Comparison of ENCODE assay signal across 8 cellular contexts in the genomic region with DNA sequence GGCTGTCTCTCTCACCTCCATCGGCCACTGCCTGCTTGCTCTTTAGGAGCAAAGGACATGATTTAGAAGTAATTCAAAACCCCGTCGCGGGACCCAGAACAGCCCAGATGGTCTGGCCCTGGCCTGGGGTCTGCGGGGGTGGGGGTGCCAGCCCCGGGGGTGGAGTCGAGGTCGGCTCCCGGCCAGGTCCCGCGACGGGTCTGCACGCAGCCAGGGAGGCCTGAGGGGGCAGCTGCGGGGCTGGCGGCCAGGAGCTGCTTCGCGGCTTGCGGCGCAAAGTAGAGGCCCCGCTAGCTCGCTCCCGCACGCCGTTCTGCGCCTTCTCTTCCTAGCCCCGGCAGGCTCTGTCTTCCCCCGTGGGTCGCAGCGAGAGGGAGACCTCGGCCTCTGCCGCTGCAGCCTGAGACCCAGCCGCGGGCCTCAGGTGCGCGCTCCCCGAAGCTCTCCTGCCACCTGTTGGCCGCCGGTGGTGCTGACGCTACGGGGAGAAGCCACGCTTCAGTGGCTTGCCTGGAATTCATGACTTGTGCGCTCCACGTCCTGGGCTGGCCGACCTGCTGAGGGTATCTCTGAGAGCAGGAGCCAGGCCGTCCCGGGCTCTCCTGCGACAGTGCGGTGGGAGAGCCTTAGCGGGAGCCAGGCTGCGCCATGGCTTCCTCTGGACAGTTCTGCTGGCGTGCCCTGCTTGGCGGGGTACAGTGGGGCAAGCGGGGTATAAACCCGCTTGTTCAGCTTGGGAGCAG.
A peak's percentile ranks its signal among the peaks of the same experiment; 100 is the strongest.
DNase-seq lines count a peak whose midpoint lies in the region; ATAC-seq and TF ChIP-seq lines count a peak whose summit lies in the region.

No MANE protein-coding gene starts in this region.

- WGBS in heart right ventricle, 2 donors, result 10% methylated on average over 53 to 54 of the region's 54 CpGs
- 11% methylated on average over 53 of the region's 54 CpGs for WGBS in prostate gland

- H3K4me1 Mint-ChIP-seq in activated naive CD8-positive, alpha-beta T cell treated with anti-CD3 and anti-CD28 coated beads, Interleukin-2, amount 10 ng/mL, durations not matched to agents 7 days and 5 days, result peaks cover 5% of the 10 kb centered on the region

- H3K27me3 Mint-ChIP-seq in activated naive CD8-positive, alpha-beta T cell treated with anti-CD3 and anti-CD28 coated beads, Interleukin-2, amount 10 ng/mL, durations not matched to agents 7 days and 5 days, result peaks cover 52% of the 10 kb centered on the region

- DNase-seq in DMS53 (lab: John Stamatoyannopoulos, UW) (peak; percentile 97), LNCaP clone FGC (ENCODE audit: low read depth) (peak; percentile 44), SKM-1 treated with dmso at 0.1 percent for 144 hours (lab: John Stamatoyannopoulos, UW; ENCODE audit: unreplicated experiment) (peak; percentile 75), heart right ventricle (peak; percentile 63 to 75), prostate gland (ENCODE audit: low spot score) (peak; percentile 73), ureter (ENCODE audit: low spot score) (peak; percentile 86)
- peak; percentile 84 for DNase-seq in activated naive CD8-positive, alpha-beta T cell treated with anti-CD3 and anti-CD28 coated beads, Interleukin-2, amount 10 ng/mL, durations not matched to agents 7 days and 5 days

- peaks cover 0 to 71% (median 59%) of the 10 kb centered on the region in 7 donors for H3K27me3 ChIP-seq in heart right ventricle
- no peaks in the 10 kb centered on the region for H3K27me3 ChIP-seq in prostate gland (replicated peaks; ENCODE audit: insufficient read depth)

- H3K4me1 ChIP-seq in heart right ventricle (peaks cover 0 to 15% (median 7%) of the 10 kb centered on the region in 9 donors), prostate gland (replicated peaks) (no peaks in the 10 kb centered on the region)

- H3K4me3 Mint-ChIP-seq in activated naive CD8-positive, alpha-beta T cell treated with anti-CD3 and anti-CD28 coated beads, Interleukin-2, amount 10 ng/mL, durations not matched to agents 7 days and 5 days, result peak overlapping the region; percentile 79

- ATAC-seq in GM21619 (IDR thresholded peaks at IDR 0.05; ENCODE audit: unreplicated experiment) (peak; percentile 90), heart right ventricle (peak; percentile 89 to 96 (median 91))
- ATAC-seq in activated naive CD8-positive, alpha-beta T cell treated with anti-CD3 and anti-CD28 coated beads, Interleukin-2, amount 10 ng/mL, durations not matched to agents 7 days and 5 days (ENCODE audit: low read depth), result peak; percentile 97

- no peaks in the 10 kb centered on the region for H3K9me3 Mint-ChIP-seq in activated naive CD8-positive, alpha-beta T cell treated with anti-CD3 and anti-CD28 coated beads, Interleukin-2, amount 10 ng/mL, durations not matched to agents 7 days and 5 days

- no peaks in the 10 kb centered on the region for H3K36me3 Mint-ChIP-seq in activated naive CD8-positive, alpha-beta T cell treated with anti-CD3 and anti-CD28 coated beads, Interleukin-2, amount 10 ng/mL, durations not matched to agents 7 days and 5 days

- peaks cover 0 to 3% (median 0%) of the 10 kb centered on the region in 11 donors for H3K9me3 ChIP-seq in heart right ventricle
- H3K9me3 ChIP-seq in prostate gland, result no peaks in the 10 kb centered on the region

- H3K27ac Mint-ChIP-seq in activated naive CD8-positive, alpha-beta T cell treated with anti-CD3 and anti-CD28 coated beads, Interleukin-2, amount 10 ng/mL, durations not matched to agents 7 days and 5 days, result no peak overlapping the region

- intact Hi-C loops in heart right ventricle (cut with DNase I), result loop anchor here in 6 of 10 donors (5.0 to 10.0 kb wide), 7 partner anchors 134 to 279 kb away; no protein-coding TSS in a partner anchor
- intact Hi-C loops in prostate gland (cut with DNase I), result loop anchor here (2.0 to 5.0 kb wide), 3 partner anchors 162 to 284 kb away; a partner anchor contains a TSS

- H3K4me3 ChIP-seq in LNCaP clone FGC (ENCODE audit: low read depth, low read length), result no peak overlapping the region
- H3K4me3 ChIP-seq in heart right ventricle, result peak overlapping the region in 9 of 10 donors; percentile 34 to 53 (median 51)
- H3K4me3 ChIP-seq in prostate gland, result peak overlapping the region; percentile 26 to 28

- POLR2A ChIA-PET in activated naive CD8-positive, alpha-beta T cell treated with anti-CD3 and anti-CD28 coated beads, Interleukin-2, amount 10 ng/mL, durations not matched to agents 7 days and 5 days (lab: Charles Lee), result interaction anchor here (0.7 kb wide), 1 partner anchor 453 kb away, joined by 3 read pairs; a partner anchor contains a TSS

- TF ChIP-seq POLR2A in prostate gland (IDR thresholded peaks at IDR 0.05), result no peak

- H3K36me3 ChIP-seq in heart right ventricle, result no peaks in the 10 kb centered on the region
- H3K36me3 ChIP-seq in prostate gland, result no peaks in the 10 kb centered on the region

- no peak overlapping the region for H3K27ac ChIP-seq in heart right ventricle
- peak overlapping the region; percentile 28 to 69 for H3K27ac ChIP-seq in prostate gland

- TF ChIP-seq CTCF in LNCaP clone FGC (IDR thresholded peaks at IDR 0.05; ENCODE audit: control insufficient read depth, extremely low read depth, insufficient read depth) (peak; percentile 99), heart right ventricle (IDR thresholded peaks at IDR 0.05) (peak; percentile 73 to 95 (median 86)), prostate gland (IDR thresholded peaks at IDR 0.05) (peak; percentile 74 to 96 (median 88))

Comparison
In these comparisons a context has a peak if more than half of its experiments do, and no peak if none do; other contexts are left out.
1. DNase-seq: peak in every context shown above with its lines; median percentile 97 in DMS53; 86 in ureter; 84 in activated naive CD8-positive, alpha-beta T cell treated with anti-CD3 and anti-CD28 coated beads, Interleukin-2, amount 10 ng/mL, durations not matched to agents 7 days and 5 days; 75 in SKM-1 treated with dmso at 0.1 percent for 144 hours; 73 in prostate gland; 69 in heart right ventricle; 44 in LNCaP clone FGC.
2. H3K27ac ChIP-seq: peak in prostate gland (2 of 2); none in heart right ventricle (0 of 10).
3. Peak in every context shown above with its lines, with median percentiles within 50 percentile points of each other: ATAC-seq and CTCF ChIP-seq.